24 cellular contexts compared by ENCODE assay signal in the genomic region with DNA sequence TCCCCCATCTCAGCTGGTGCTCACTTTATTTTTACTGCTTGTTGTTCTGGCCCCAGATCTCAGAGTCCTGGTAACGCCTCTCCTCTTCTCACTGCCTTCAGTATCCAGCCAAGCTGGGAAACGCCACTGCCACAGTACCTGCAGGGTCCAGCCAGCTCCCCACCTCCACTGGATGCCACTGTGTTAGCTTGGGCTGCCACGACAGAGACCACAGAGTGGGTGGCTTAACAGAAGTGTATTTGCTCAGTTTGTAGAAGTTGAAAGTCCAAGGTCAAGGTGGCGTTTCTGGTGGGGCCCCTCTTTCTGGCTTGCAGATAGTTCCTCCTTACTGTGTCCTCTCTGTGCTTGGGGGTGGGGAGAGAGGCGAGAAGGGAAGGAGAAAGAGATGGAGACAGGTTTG.
"Had no signal": no experiment of that assay in that cellular context is flagged by ENCODE, and none has a peak within 500 bp of the region (broad histone marks: within the 10 kb centered on the region; RNA-seq: fewer than 3 reads in every experiment).

No MANE protein-coding gene starts in this region.

- H3K27me3 ChIP-seq: ascending aorta, body of pancreas, cardiac muscle cell had no signal

- H3K27ac ChIP-seq: ascending aorta, body of pancreas, cardiac muscle cell, PC-9 had no signal

- H2AFZ ChIP-seq: PC-9 had no signal

- H3K4me1 ChIP-seq: ascending aorta had no signal

- H3K9me3 ChIP-seq: ascending aorta, body of pancreas had no signal

- H3K27me3 Mint-ChIP-seq: activated naive CD8-positive, alpha-beta T cell treated with anti-CD3 and anti-CD28 coated beads, Interleukin-2, amount 50 U/mL, for 24 hours had no signal

- H3K4me1 Mint-ChIP-seq: activated naive CD8-positive, alpha-beta T cell treated with anti-CD3 and anti-CD28 coated beads, Interleukin-2, amount 50 U/mL, for 24 hours had no signal

- H3K27ac Mint-ChIP-seq: activated CD8-positive, alpha-beta T cell treated with anti-CD3 and anti-CD28 coated beads for 36 hours; activated naive CD4-positive, alpha-beta T cell treated with anti-CD3 and anti-CD28 coated beads, Interleukin-2, amount 50 U/mL, for 72 hours; activated naive CD8-positive, alpha-beta T cell treated with anti-CD3 and anti-CD28 coated beads, Interleukin-2, amount 50 U/mL, for 24 hours; T-helper 1 cell treated with Interleukin-12 subunit alpha and Interleukin-12 subunit beta and Interleukin-4 antibody, amounts not matched to agents 30 μg/mL and 1 μg/mL, for 36 hours had no signal

- H3K4me2 ChIP-seq: PC-9 had no signal

- ATAC-seq: activated CD4-positive, CD25-positive, alpha-beta regulatory T cell treated with anti-CD3 and anti-CD28 coated beads, Interleukin-2, amount 50 U/mL, for 24 hours; activated CD8-positive, alpha-beta T cell treated with anti-CD3 and anti-CD28 coated beads for 36 hours; activated naive CD4-positive, alpha-beta T cell treated with anti-CD3 and anti-CD28 coated beads, Interleukin-2, amount 50 U/mL, for 72 hours; activated naive CD8-positive, alpha-beta T cell treated with anti-CD3 and anti-CD28 coated beads, Interleukin-2, amount 50 U/mL, for 24 hours; body of pancreas; K562 had no signal

- H3K4me3 Mint-ChIP-seq: activated CD8-positive, alpha-beta T cell treated with anti-CD3 and anti-CD28 coated beads for 36 hours; activated naive CD8-positive, alpha-beta T cell treated with anti-CD3 and anti-CD28 coated beads, Interleukin-2, amount 50 U/mL, for 24 hours; T-helper 1 cell treated with Interleukin-12 subunit alpha and Interleukin-12 subunit beta and Interleukin-4 antibody, amounts not matched to agents 30 μg/mL and 1 μg/mL, for 36 hours had no signal

- DNase-seq: activated CD4-positive, alpha-beta T cell treated with anti-CD3 and anti-CD28 coated beads for 4 hours; activated CD8-positive, alpha-beta memory T cell treated with anti-CD3 and anti-CD28 coated beads, Interleukin-2, amount 50 U/mL, for 4 hours; activated CD8-positive, alpha-beta T cell treated with anti-CD3 and anti-CD28 coated beads for 36 hours; activated effector memory CD4-positive, alpha-beta T cell treated with Interleukin-2 at 50 U/mL for 16 hours; activated naive CD4-positive, alpha-beta T cell; activated naive CD8-positive, alpha-beta T cell treated with anti-CD3 and anti-CD28 coated beads, Interleukin-2, amount 50 U/mL, for 24 hours; amniotic stem cell; body of pancreas; cerebellar nuclear complex; Kasumi-1; NCI-H1092; NCI-H1930; NCI-H2107; NCI-H2171 treated with DMSO at 0.1 percent for 48 hours; NCI-H345; NCI-H510A; PC-9; SHP77 treated with DMSO at 0.1 percent for 48 hours had no signal
